ENCODE assay signal across 11 cellular contexts in the genomic region with DNA sequence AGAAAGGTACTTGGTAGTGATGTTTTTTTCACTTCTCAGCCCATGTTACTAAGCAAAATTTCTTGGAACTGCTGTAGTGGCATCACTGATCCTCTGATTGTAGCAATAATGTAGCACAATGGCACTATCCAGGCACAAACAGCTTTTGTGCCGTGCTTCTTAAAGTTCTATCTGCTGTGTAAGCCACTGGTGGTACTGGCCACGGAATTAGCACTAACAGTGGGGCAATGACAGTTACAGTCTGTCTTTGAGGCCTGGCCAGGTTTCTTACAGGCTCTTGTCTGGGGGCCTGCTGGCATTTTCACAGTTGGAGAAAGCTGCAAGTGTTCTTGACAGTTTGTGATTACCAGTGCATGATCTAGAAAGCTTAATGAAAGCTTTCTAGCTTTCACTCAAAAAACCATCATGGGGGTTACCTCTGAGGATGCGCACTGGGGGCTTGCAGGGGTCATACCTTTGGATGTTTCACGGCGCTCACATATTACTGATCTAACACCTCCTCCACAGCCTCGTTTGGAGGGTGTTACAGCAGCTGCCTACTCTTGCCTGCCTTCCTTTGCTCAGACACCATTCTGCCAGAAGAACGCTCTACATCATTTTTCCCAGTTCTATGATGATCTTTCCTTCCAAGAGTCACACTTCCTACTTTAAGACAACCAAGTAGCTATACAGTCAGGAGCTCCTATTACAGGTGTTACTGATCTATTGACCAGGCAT. TPM values are rescaled to one million over a fixed set of nuclear protein-coding genes. Genes with fewer than 3 reads are reported as not detected.
A peak's percentile ranks its signal among the peaks of the same experiment; 100 is the strongest.
DNase-seq lines count a peak whose midpoint lies in the region; ATAC-seq and TF ChIP-seq lines count a peak whose summit lies in the region.
"Had no signal": no experiment of that assay in that cellular context is flagged by ENCODE, and none has a peak within 500 bp of the region (broad histone marks: within the 10 kb centered on the region; RNA-seq: fewer than 3 reads in every experiment).

No MANE protein-coding gene starts in this region.

- peak overlapping the region; percentile 44 for H3K27ac ChIP-seq in left ventricle myocardium inferior (replicated peaks)
- peak overlapping the region; percentile 50 for H3K27ac ChIP-seq in lower lobe of right lung

- TF ChIP-seq CTCF in left ventricle myocardium inferior (IDR thresholded peaks at IDR 0.05; ENCODE audit: borderline replicate concordance) (no peak), lower lobe of right lung (IDR thresholded peaks at IDR 0.05) (no peak)

- peak overlapping the region; percentile 7 to 64 for H3K4me3 Mint-ChIP-seq in activated T-cell treated with anti-CD3 and anti-CD28 coated beads, Interleukin-2, amount 50 U/mL, for 72 hours
- H3K4me3 Mint-ChIP-seq: endodermal cell had no signal

- no peaks in the 10 kb centered on the region for H3K27me3 Mint-ChIP-seq in activated T-cell treated with anti-CD3 and anti-CD28 coated beads, Interleukin-2, amount 50 U/mL, for 72 hours (ENCODE audit: low read depth)

- ATAC-seq in left ventricle myocardium superior (no peak), lower lobe of right lung (no peak), HG03095 (IDR thresholded peaks at IDR 0.05; ENCODE audit: unreplicated experiment) (no peak), HG03045 (IDR thresholded peaks at IDR 0.05; ENCODE audit: unreplicated experiment) (no peak), HG03521 (IDR thresholded peaks at IDR 0.05; ENCODE audit: unreplicated experiment) (no peak)
- peak; percentile 52 to 55 for ATAC-seq in activated T-cell treated with anti-CD3 and anti-CD28 coated beads, Interleukin-2, amount 50 U/mL, for 72 hours (replicated peaks in 1 of 2)

- peaks cover 67% of the 10 kb centered on the region for H3K4me1 Mint-ChIP-seq in activated T-cell treated with anti-CD3 and anti-CD28 coated beads, Interleukin-2, amount 50 U/mL, for 72 hours (ENCODE audit: low read depth)

- H3K36me3 ChIP-seq in left ventricle myocardium inferior: peaks cover 1% of the 10 kb centered on the region
- peaks cover 20% of the 10 kb centered on the region for H3K36me3 ChIP-seq in lower lobe of right lung

- no peaks in the 10 kb centered on the region for H3K9me3 ChIP-seq in left ventricle myocardium inferior (replicated peaks)
- H3K9me3 ChIP-seq in lower lobe of right lung: no peaks in the 10 kb centered on the region

- peak overlapping the region; percentile 92 for H3K27ac Mint-ChIP-seq in activated T-cell treated with anti-CD3 and anti-CD28 coated beads, Interleukin-2, amount 50 U/mL, for 72 hours
- H3K27ac Mint-ChIP-seq: endodermal cell had no signal

- peaks cover 4 to 42% of the 10 kb centered on the region in 2 donors for H3K36me3 Mint-ChIP-seq in activated T-cell treated with anti-CD3 and anti-CD28 coated beads, Interleukin-2, amount 50 U/mL, for 72 hours (ENCODE audit: insufficient read depth in 2 of 2)

- H3K9me3 Mint-ChIP-seq in activated T-cell treated with anti-CD3 and anti-CD28 coated beads, Interleukin-2, amount 50 U/mL, for 72 hours: no peaks in the 10 kb centered on the region
- H3K9me3 Mint-ChIP-seq: endodermal cell had no signal

- DNase-seq in left ventricle myocardium inferior (no peak), left ventricle myocardium superior (no peak), lower lobe of right lung (no peak), H4 (ENCODE audit: low spot score) (no peak)
- DNase-seq in activated T-cell treated with anti-CD3 and anti-CD28 coated beads, Interleukin-2, amount 50 U/mL, for 72 hours: peak in 1 of 2 donors; percentile 22
- DNase-seq: activated CD4-positive, CD25-positive, alpha-beta regulatory T cell treated with anti-CD3 and anti-CD28 coated beads, Interleukin-2, amount 50 U/mL, for 72 hours; endodermal cell; SIG-M5 had no signal

- H3K4me1 ChIP-seq in left ventricle myocardium inferior: peaks cover 22% of the 10 kb centered on the region
- peaks cover 36% of the 10 kb centered on the region for H3K4me1 ChIP-seq in lower lobe of right lung

- intact Hi-C loops in left ventricle myocardium inferior (cut with micrococcal nuclease): loop anchor here (5.0 kb wide), 2 partner anchors 135 to 215 kb away; no protein-coding TSS in a partner anchor
- intact Hi-C loops in left ventricle myocardium superior (cut with micrococcal nuclease): loop anchor here (2.0 to 5.0 kb wide), 2 partner anchors 134 to 215 kb away; no protein-coding TSS in a partner anchor
- intact Hi-C loops in lower lobe of right lung (cut with DNase I): loop anchor here (5.0 to 10.0 kb wide), 2 partner anchors 158 to 210 kb away; no protein-coding TSS in a partner anchor

- H3K4me3 ChIP-seq in left ventricle myocardium inferior (no peak overlapping the region), lower lobe of right lung (no peak overlapping the region)

- H3K27me3 ChIP-seq in left ventricle myocardium inferior (ENCODE audit: low read depth) (peaks cover 1% of the 10 kb centered on the region), lower lobe of right lung (ENCODE audit: low read depth) (no peaks in the 10 kb centered on the region)

RNA-seq across cellular contexts. Expression of gene ARMH2, which starts 58.4 kb away (rescaled TPM):
- total RNA-seq in left ventricle myocardium inferior (not detected), left ventricle myocardium superior (not detected), lower lobe of right lung (0.68 TPM)
- total RNA-seq in activated T-cell treated with anti-CD3 and anti-CD28 coated beads, Interleukin-2, amount 50 U/mL, for 72 hours: not detected
- not detected in 2 replicates for total RNA-seq in H4 (2014; rRNA removed; shearing (Covaris generic))
- total RNA-seq: endodermal cell had no signal

Comparison
In these comparisons a context has a peak if more than half of its experiments do, and no peak if none do; other contexts are left out.
1. ATAC-seq: peak in activated T-cell treated with anti-CD3 and anti-CD28 coated beads, Interleukin-2, amount 50 U/mL, for 72 hours (2 of 2); none in left ventricle myocardium superior (single experiment), lower lobe of right lung (0 of 2), HG03095 (single experiment), HG03045 (single experiment) and HG03521 (single experiment).